Comparison of ENCODE assay signal across 19 cellular contexts in genomic region chr12:119247720-119248043, GRCh38.
DNase-seq lines count a peak whose midpoint lies in the region; ATAC-seq and TF ChIP-seq lines count a peak whose summit lies in the region.
"Had no signal": no experiment of that assay in that cellular context is flagged by ENCODE, and none has a peak within 500 bp of the region (broad histone marks: within the 10 kb centered on the region; RNA-seq: fewer than 3 reads in every experiment).

No MANE protein-coding gene starts in this region.

- H3K36me3 ChIP-seq in gastrocnemius medialis (no peaks in the 10 kb centered on the region), aorta (ENCODE audit: control insufficient read depth in 1 of 2, insufficient read depth in 2 of 2, low read length in 1 of 2) (no peaks in the 10 kb centered on the region), Peyer's patch (no peaks in the 10 kb centered on the region)
- H3K36me3 ChIP-seq: HAP-1 had no signal

- H3K27me3 ChIP-seq in gastrocnemius medialis = no peaks in the 10 kb centered on the region
- no peaks in the 10 kb centered on the region for H3K27me3 ChIP-seq in aorta (ENCODE audit: control insufficient read depth in 1 of 2, insufficient read depth in 2 of 2, low read length in 1 of 2)
- H3K27me3 ChIP-seq in Peyer's patch = no peaks in the 10 kb centered on the region

- TF ChIP-seq CTCF in gastrocnemius medialis (IDR thresholded peaks at IDR 0.05 in 4 of 5, conservative IDR thresholded peaks at IDR 0.05 in 1 of 5) = no peak
- no peak for TF ChIP-seq CTCF in Peyer's patch (IDR thresholded peaks at IDR 0.05)

- intact Hi-C loops in Right ventricle myocardium inferior (cut with DNase I) (loop anchor here (2.0 to 5.0 kb wide), 4 partner anchors 39 to 135 kb away; no protein-coding TSS in a partner anchor), cardiac septum (cut with DNase I) (loop anchor here (1.0 to 5.0 kb wide), 3 partner anchors 40 to 90 kb away; partner anchors contain the start of gene HSPB8), left ventricle myocardium superior (cut with micrococcal nuclease) (no loop called here), gastrocnemius medialis (cut with DNase I; ENCODE audit: low total_unique reads) (loop anchor here (2.0 to 10.0 kb wide), 4 partner anchors 39 to 417 kb away; partner anchors contain the start of gene PRKAB1), aorta (cut with DNase I) (loop anchor here in 1 of 2 donors (5.0 to 10.0 kb wide), 2 partner anchors 63 to 80 kb away; no protein-coding TSS in a partner anchor)

- H3K27ac ChIP-seq in gastrocnemius medialis (peak overlapping the region; percentile 79 to 85 (median 82)), aorta (ENCODE audit: low read depth in 1 of 2, low read length in 2 of 2) (peak overlapping the region; percentile 11 to 16), Peyer's patch (no peak overlapping the region)
- H3K27ac ChIP-seq: 22Rv1, A549, C4-2B, GM23248 had no signal

- DNase-seq in Right ventricle myocardium inferior (ENCODE audit: missing footprints) = no peak
- DNase-seq in cardiac septum (ENCODE audit: low spot score) = no peak
- no peak for DNase-seq in left ventricle myocardium superior
- DNase-seq in gastrocnemius medialis = no peak
- DNase-seq in aorta = no peak
- no peak for DNase-seq in NOMO-1 treated with dmso at 0.1 percent for 144 hours (lab: John Stamatoyannopoulos, UW; ENCODE audit: unreplicated experiment)
- DNase-seq in Peyer's patch = no peak
- DNase-seq: AML-193; Caco-2; CD4-positive, alpha-beta T cell; DMS153; DMS79; GF-D8; GM23248 had no signal

- in situ Hi-C loops in gastrocnemius medialis (cut with MboI; ENCODE audit: low sequenced_read_pairs in 4 of 4) = no loop called here

- no peaks in the 10 kb centered on the region for H3K9me3 ChIP-seq in gastrocnemius medialis
- H3K9me3 ChIP-seq in aorta (ENCODE audit: control insufficient read depth, low read length) = no peaks in the 10 kb centered on the region
- H3K9me3 ChIP-seq in Peyer's patch = no peaks in the 10 kb centered on the region
- H3K9me3 ChIP-seq: A549, Caco-2, HAP-1 had no signal

- TF ChIP-seq POLR2A in gastrocnemius medialis (IDR thresholded peaks at IDR 0.05) (no peak), Peyer's patch (IDR thresholded peaks at IDR 0.05) (no peak)

- H3K4me3 ChIP-seq in gastrocnemius medialis (no peak overlapping the region), aorta (ENCODE audit: low read length in 2 of 2) (no peak overlapping the region), Peyer's patch (no peak overlapping the region)
- H3K4me3 ChIP-seq: A549, GM23248, HAP-1 had no signal

- peaks cover 23 to 28% of the 10 kb centered on the region in 2 donors for H3K4me1 ChIP-seq in gastrocnemius medialis
- peaks cover 2 to 5% of the 10 kb centered on the region in 2 donors for H3K4me1 ChIP-seq in aorta (ENCODE audit: control insufficient read depth in 1 of 2, insufficient read depth in 2 of 2, low read length in 2 of 2)
- H3K4me1 ChIP-seq in Peyer's patch = no peaks in the 10 kb centered on the region
- H3K4me1 ChIP-seq: A549, HAP-1 had no signal

- ATAC-seq in Right ventricle myocardium inferior = peak; percentile 35
- ATAC-seq in left ventricle myocardium superior = peak; percentile 10
- ATAC-seq in gastrocnemius medialis = no peak
- ATAC-seq in aorta (ENCODE audit: low FRiP score) = no peak
- no peak for ATAC-seq in GM21717 (IDR thresholded peaks at IDR 0.05; ENCODE audit: unreplicated experiment)
- ATAC-seq: A549 had no signal

Comparison
In these comparisons a context has a peak if more than half of its experiments do, and no peak if none do; other contexts are left out.
1. ATAC-seq: peak in Right ventricle myocardium inferior (single experiment) and left ventricle myocardium superior (single experiment); none in gastrocnemius medialis (0 of 2), aorta (single experiment) and GM21717 (single experiment).
2. H3K27ac ChIP-seq: peak in gastrocnemius medialis (4 of 4) and aorta (2 of 2); none in Peyer's patch (0 of 4).